Comparison of ENCODE assay signal across 21 cellular contexts in the genomic region with DNA sequence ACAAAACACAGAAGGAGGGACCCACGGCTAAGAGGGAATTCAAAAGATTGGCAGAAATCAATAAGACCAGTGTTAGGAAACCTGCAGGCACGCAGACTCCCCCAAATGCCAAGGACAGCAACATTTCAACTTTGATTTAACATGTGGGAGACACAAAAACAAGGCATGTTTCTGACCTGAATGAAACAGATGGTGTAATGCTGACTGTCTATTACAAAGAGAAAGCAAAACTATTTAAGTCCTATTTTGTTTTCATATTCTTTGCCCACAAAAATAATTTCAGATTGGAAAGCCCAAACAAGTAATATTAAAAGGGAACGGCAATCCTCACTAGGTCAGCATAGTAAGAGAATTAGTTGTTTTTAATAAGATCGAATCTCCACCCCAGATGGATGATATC.
DNase-seq lines count a peak whose midpoint lies in the region; ATAC-seq and TF ChIP-seq lines count a peak whose summit lies in the region.
"Had no signal": no experiment of that assay in that cellular context is flagged by ENCODE, and none has a peak within 500 bp of the region (broad histone marks: within the 10 kb centered on the region; RNA-seq: fewer than 3 reads in every experiment).

No MANE protein-coding gene starts in this region.

- H3K27ac Mint-ChIP-seq in immature natural killer cell: peak overlapping the region; percentile 73 to 93 (median 84)
- H3K27ac Mint-ChIP-seq: activated naive CD4-positive, alpha-beta T cell treated with anti-CD3 and anti-CD28 coated beads, Interleukin-2, amount 50 U/mL, for 24 hours; progenitor cell of endocrine pancreas had no signal

- H2AFZ ChIP-seq in DND-41 (ENCODE audit: low read depth, low read length) (peak overlapping the region; percentile 49), Loucy (ENCODE audit: low read length) (peak overlapping the region; percentile 63; the same call in 1 of the 2 replicates)

- peak overlapping the region; percentile 22 for H3K9ac ChIP-seq in DND-41 (ENCODE audit: low read depth, low read length)
- H3K9ac ChIP-seq in Loucy (ENCODE audit: low read depth, low read length, poor library complexity, severe bottlenecking): peak overlapping the region; percentile 23

- H3K4me2 ChIP-seq in DND-41 (ENCODE audit: insufficient read depth, low read length) (peak overlapping the region; percentile 41), Loucy (ENCODE audit: low read depth, low read length, poor library complexity, severe bottlenecking) (peak overlapping the region; percentile 27)

- no peaks in the 10 kb centered on the region for H3K27me3 ChIP-seq in DND-41 (ENCODE audit: insufficient read depth, low read length, poor library complexity)
- H3K27me3 ChIP-seq in Loucy (ENCODE audit: insufficient read depth, low read length, poor library complexity, severe bottlenecking): no peaks in the 10 kb centered on the region
- H3K27me3 ChIP-seq: gastroesophageal sphincter had no signal

- peak overlapping the region; percentile 57 to 89 (median 61) for H3K4me3 Mint-ChIP-seq in immature natural killer cell
- H3K4me3 Mint-ChIP-seq: activated naive CD4-positive, alpha-beta T cell treated with anti-CD3 and anti-CD28 coated beads, Interleukin-2, amount 50 U/mL, for 24 hours; naive B cell had no signal

- H3K9me3 ChIP-seq in DND-41 (ENCODE audit: insufficient read depth, low read length, severe bottlenecking) (peaks cover 3% of the 10 kb centered on the region), Loucy (ENCODE audit: insufficient read depth, low read depth, low read length) (no peaks in the 10 kb centered on the region)
- H3K9me3 ChIP-seq: gastroesophageal sphincter, lower lobe of right lung had no signal

- H3K4me1 ChIP-seq in DND-41 (ENCODE audit: insufficient read depth, low read length): peaks cover 58% of the 10 kb centered on the region
- H3K4me1 ChIP-seq in Loucy (ENCODE audit: insufficient read depth, low read length, poor library complexity, severe bottlenecking): peaks cover 50% of the 10 kb centered on the region
- H3K4me1 ChIP-seq: gastroesophageal sphincter, lower lobe of right lung had no signal

- H3K9me3 Mint-ChIP-seq in immature natural killer cell: peaks cover 0 to 12% (median 7%) of the 10 kb centered on the region in 6 donors

- no peaks in the 10 kb centered on the region for H4K20me1 ChIP-seq in DND-41 (ENCODE audit: insufficient read depth, low read length)
- no peaks in the 10 kb centered on the region for H4K20me1 ChIP-seq in Loucy (ENCODE audit: insufficient read depth, low read length, poor library complexity, severe bottlenecking)

- no peaks in the 10 kb centered on the region for H3F3A ChIP-seq in Loucy (ENCODE audit: low read depth)

- no peaks in the 10 kb centered on the region for H3K36me3 ChIP-seq in DND-41 (ENCODE audit: insufficient read depth, low read length)
- peaks cover 2% of the 10 kb centered on the region; the same call in 1 of the 2 replicates for H3K36me3 ChIP-seq in Loucy (ENCODE audit: insufficient read depth, low read length)
- H3K36me3 ChIP-seq: gastroesophageal sphincter, lower lobe of right lung had no signal

- no peaks in the 10 kb centered on the region for H3K9me2 ChIP-seq in Loucy (replicated peaks; ENCODE audit: low read depth, low read length)

- TF ChIP-seq CTCF in DND-41 (IDR thresholded peaks at IDR 0.05; ENCODE audit: borderline replicate concordance, extremely low read depth, low read length, poor library complexity, severe bottlenecking) (no peak), Loucy (conservative IDR thresholded peaks at IDR 0.05; ENCODE audit: low read length) (no peak)

- no peaks in the 10 kb centered on the region for H3K79me2 ChIP-seq in DND-41 (ENCODE audit: insufficient read depth, low read length)
- peaks cover 4% of the 10 kb centered on the region; the same call in 1 of the 2 replicates for H3K79me2 ChIP-seq in Loucy (ENCODE audit: insufficient read depth, low read length)

- H3K4me3 ChIP-seq in DND-41 (ENCODE audit: low read depth in 1 of 2, low read length in 2 of 2): no peak overlapping the region
- no peak overlapping the region for H3K4me3 ChIP-seq in Loucy (ENCODE audit: low read length, poor library complexity, severe bottlenecking)
- H3K4me3 ChIP-seq: gastroesophageal sphincter, lower lobe of right lung, skin epidermis had no signal

- peaks cover 77 to 95% of the 10 kb centered on the region in 2 donors for H3K4me1 Mint-ChIP-seq in immature natural killer cell

- H3K27ac ChIP-seq in DND-41 (ENCODE audit: low read length): peak overlapping the region; percentile 61
- H3K27ac ChIP-seq: gastroesophageal sphincter, lower lobe of right lung, skin epidermis had no signal

- peaks cover 14 to 26% (median 15%) of the 10 kb centered on the region in 3 donors for H3K36me3 Mint-ChIP-seq in immature natural killer cell

- ATAC-seq in DND-41 (ENCODE audit: insufficient read depth, low read depth) (peak; percentile 46), GM18867 (IDR thresholded peaks at IDR 0.05; ENCODE audit: unreplicated experiment) (peak; percentile 67)
- ATAC-seq: gastroesophageal sphincter, HepG2, lower lobe of right lung had no signal

- DNase-seq in DND-41 (no peak), immature natural killer cell (no peak), NCI-H1105 (lab: John Stamatoyannopoulos, UW) (no peak), NCI-H1092 (lab: John Stamatoyannopoulos, UW) (no peak), SKM-1 (lab: John Stamatoyannopoulos, UW; ENCODE audit: unreplicated experiment) (no peak)
- DNase-seq: activated CD4-positive, alpha-beta T cell treated with anti-CD3 and anti-CD28 coated beads, Interleukin-2, amount 50 U/mL, for 1 hour; activated T-cell treated with anti-CD3 and anti-CD28 coated beads for 4 hours; COR-L47; lower lobe of right lung; naive B cell; NCI-H1048; NCI-H774; stimulated activated CD4-positive, alpha-beta T cell treated with anti-CD3 and anti-CD28 coated beads, Interleukin-4, amount 100 ng/mL, for 4 hours; stimulated activated CD8-positive, alpha-beta memory T cell treated with anti-CD3 and anti-CD28 coated beads, Interleukin-4, amount 100 ng/mL, for 48 hours had no signal

- peaks cover 0 to 2% (median 0%) of the 10 kb centered on the region in 3 donors for H3K27me3 Mint-ChIP-seq in immature natural killer cell (ENCODE audit: low read depth in 3 of 3)
- H3K27me3 Mint-ChIP-seq: activated naive CD4-positive, alpha-beta T cell treated with anti-CD3 and anti-CD28 coated beads, Interleukin-2, amount 50 U/mL, for 24 hours; naive B cell; progenitor cell of endocrine pancreas had no signal
